ENCODE assay signal across 1 cellular context in genomic region chr15:50146661-50147060, GRCh38.
TF ChIP-seq lines count a peak whose summit lies in the region.

No MANE protein-coding gene starts in this region.

TF ChIP-seq in H1, 55 proteins besides CTCF, POLR2A, EP300 and RAD21:
- no peak for TF ChIP-seq ATF3 (IDR thresholded peaks at IDR 0.05; ENCODE audit: insufficient read depth, low read depth, low read length)
- TF ChIP-seq, protein P1, sequence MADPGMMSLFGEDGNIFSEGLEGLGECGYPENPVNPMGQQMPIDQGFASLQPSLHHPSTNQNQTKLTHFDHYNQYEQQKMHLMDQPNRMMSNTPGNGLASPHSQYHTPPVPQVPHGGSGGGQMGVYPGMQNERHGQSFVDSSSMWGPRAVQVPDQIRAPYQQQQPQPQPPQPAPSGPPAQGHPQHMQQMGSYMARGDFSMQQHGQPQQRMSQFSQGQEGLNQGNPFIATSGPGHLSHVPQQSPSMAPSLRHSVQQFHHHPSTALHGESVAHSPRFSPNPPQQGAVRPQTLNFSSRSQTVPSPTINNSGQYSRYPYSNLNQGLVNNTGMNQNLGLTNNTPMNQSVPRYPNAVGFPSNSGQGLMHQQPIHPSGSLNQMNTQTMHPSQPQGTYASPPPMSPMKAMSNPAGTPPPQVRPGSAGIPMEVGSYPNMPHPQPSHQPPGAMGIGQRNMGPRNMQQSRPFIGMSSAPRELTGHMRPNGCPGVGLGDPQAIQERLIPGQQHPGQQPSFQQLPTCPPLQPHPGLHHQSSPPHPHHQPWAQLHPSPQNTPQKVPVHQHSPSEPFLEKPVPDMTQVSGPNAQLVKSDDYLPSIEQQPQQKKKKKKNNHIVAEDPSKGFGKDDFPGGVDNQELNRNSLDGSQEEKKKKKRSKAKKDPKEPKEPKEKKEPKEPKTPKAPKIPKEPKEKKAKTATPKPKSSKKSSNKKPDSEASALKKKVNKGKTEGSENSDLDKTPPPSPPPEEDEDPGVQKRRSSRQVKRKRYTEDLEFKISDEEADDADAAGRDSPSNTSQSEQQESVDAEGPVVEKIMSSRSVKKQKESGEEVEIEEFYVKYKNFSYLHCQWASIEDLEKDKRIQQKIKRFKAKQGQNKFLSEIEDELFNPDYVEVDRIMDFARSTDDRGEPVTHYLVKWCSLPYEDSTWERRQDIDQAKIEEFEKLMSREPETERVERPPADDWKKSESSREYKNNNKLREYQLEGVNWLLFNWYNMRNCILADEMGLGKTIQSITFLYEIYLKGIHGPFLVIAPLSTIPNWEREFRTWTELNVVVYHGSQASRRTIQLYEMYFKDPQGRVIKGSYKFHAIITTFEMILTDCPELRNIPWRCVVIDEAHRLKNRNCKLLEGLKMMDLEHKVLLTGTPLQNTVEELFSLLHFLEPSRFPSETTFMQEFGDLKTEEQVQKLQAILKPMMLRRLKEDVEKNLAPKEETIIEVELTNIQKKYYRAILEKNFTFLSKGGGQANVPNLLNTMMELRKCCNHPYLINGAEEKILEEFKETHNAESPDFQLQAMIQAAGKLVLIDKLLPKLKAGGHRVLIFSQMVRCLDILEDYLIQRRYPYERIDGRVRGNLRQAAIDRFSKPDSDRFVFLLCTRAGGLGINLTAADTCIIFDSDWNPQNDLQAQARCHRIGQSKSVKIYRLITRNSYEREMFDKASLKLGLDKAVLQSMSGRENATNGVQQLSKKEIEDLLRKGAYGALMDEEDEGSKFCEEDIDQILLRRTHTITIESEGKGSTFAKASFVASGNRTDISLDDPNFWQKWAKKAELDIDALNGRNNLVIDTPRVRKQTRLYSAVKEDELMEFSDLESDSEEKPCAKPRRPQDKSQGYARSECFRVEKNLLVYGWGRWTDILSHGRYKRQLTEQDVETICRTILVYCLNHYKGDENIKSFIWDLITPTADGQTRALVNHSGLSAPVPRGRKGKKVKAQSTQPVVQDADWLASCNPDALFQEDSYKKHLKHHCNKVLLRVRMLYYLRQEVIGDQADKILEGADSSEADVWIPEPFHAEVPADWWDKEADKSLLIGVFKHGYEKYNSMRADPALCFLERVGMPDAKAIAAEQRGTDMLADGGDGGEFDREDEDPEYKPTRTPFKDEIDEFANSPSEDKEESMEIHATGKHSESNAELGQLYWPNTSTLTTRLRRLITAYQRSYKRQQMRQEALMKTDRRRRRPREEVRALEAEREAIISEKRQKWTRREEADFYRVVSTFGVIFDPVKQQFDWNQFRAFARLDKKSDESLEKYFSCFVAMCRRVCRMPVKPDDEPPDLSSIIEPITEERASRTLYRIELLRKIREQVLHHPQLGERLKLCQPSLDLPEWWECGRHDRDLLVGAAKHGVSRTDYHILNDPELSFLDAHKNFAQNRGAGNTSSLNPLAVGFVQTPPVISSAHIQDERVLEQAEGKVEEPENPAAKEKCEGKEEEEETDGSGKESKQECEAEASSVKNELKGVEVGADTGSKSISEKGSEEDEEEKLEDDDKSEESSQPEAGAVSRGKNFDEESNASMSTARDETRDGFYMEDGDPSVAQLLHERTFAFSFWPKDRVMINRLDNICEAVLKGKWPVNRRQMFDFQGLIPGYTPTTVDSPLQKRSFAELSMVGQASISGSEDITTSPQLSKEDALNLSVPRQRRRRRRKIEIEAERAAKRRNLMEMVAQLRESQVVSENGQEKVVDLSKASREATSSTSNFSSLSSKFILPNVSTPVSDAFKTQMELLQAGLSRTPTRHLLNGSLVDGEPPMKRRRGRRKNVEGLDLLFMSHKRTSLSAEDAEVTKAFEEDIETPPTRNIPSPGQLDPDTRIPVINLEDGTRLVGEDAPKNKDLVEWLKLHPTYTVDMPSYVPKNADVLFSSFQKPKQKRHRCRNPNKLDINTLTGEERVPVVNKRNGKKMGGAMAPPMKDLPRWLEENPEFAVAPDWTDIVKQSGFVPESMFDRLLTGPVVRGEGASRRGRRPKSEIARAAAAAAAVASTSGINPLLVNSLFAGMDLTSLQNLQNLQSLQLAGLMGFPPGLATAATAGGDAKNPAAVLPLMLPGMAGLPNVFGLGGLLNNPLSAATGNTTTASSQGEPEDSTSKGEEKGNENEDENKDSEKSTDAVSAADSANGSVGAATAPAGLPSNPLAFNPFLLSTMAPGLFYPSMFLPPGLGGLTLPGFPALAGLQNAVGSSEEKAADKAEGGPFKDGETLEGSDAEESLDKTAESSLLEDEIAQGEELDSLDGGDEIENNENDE (IDR thresholded peaks at IDR 0.05; ENCODE audit: insufficient replicate concordance, low read length): no peak
